ENCODE assay signal across 16 cellular contexts in genomic region chr17:63945851-63946439, GRCh38. TPM values are rescaled to one million over a fixed set of nuclear protein-coding genes. Genes with fewer than 3 reads are reported as not detected.
A peak's percentile ranks its signal among the peaks of the same experiment; 100 is the strongest.
DNase-seq lines count a peak whose midpoint lies in the region; ATAC-seq and TF ChIP-seq lines count a peak whose summit lies in the region.
"Had no signal": no experiment of that assay in that cellular context is flagged by ENCODE, and none has a peak within 500 bp of the region (broad histone marks: within the 10 kb centered on the region; RNA-seq: fewer than 3 reads in every experiment).

No MANE protein-coding gene starts in this region.

- peaks cover 47 to 65% (median 49%) of the 10 kb centered on the region in 3 donors for H3K4me1 ChIP-seq in skeletal muscle tissue (ENCODE audit: control insufficient read depth in 3 of 3, insufficient read depth in 3 of 3, low read length in 3 of 3)
- H3K4me1 ChIP-seq: colonic mucosa had no signal

- H3K4me3 Mint-ChIP-seq in T-helper 2 cell treated with Interferon-gamma antibody and Interleukin-4, amounts not matched to agents 5 μg/mL and 100 μg/mL, for 36 hours, result no peak overlapping the region

- H3K36me3 Mint-ChIP-seq in T-helper 2 cell treated with Interferon-gamma antibody and Interleukin-4, amounts not matched to agents 5 μg/mL and 100 μg/mL, for 36 hours (ENCODE audit: low read depth), result no peaks in the 10 kb centered on the region
- H3K36me3 Mint-ChIP-seq: T-cell had no signal

- intact Hi-C loops in Right ventricle myocardium inferior (cut with DNase I), result loop anchor here (2.0 to 5.0 kb wide), 2 partner anchors 27 to 41 kb away; partner anchors contain the start of gene GH1

- no peak for TF ChIP-seq CTCF in SU-DHL-6 (IDR thresholded peaks at IDR 0.05; ENCODE audit: insufficient read depth, low read length, poor library complexity, severe bottlenecking)

- H3K9me3 ChIP-seq in SU-DHL-6 (ENCODE audit: insufficient read depth, low read length) (no peaks in the 10 kb centered on the region), skeletal muscle tissue (ENCODE audit: control insufficient read depth in 3 of 3, low read length in 3 of 3) (no peaks in the 10 kb centered on the region)
- H3K9me3 ChIP-seq: colonic mucosa, transverse colon had no signal

- H3K9me3 Mint-ChIP-seq in T-helper 2 cell treated with Interferon-gamma antibody and Interleukin-4, amounts not matched to agents 5 μg/mL and 100 μg/mL, for 36 hours, result no peaks in the 10 kb centered on the region
- H3K9me3 Mint-ChIP-seq: T-cell had no signal

- DNase-seq in T-helper 2 cell treated with Interferon-gamma antibody and Interleukin-4, amounts not matched to agents 5 μg/mL and 100 μg/mL, for 36 hours (ENCODE audit: low spot score), result no peak
- DNase-seq in T-helper 2 cell (no peak), Right ventricle myocardium inferior (ENCODE audit: missing footprints) (no peak)
- DNase-seq in stimulated activated naive CD4-positive, alpha-beta T cell (lab: John Stamatoyannopoulos, UW), result no peak
- no peak for DNase-seq in activated CD4-positive, alpha-beta T cell treated with anti-CD3 and anti-CD28 coated beads, Interleukin-2, amount 50 U/mL, for 1 hour
- DNase-seq: NCI-H2081 treated with DMSO at 0.1 percent for 48 hours had no signal

- no peaks in the 10 kb centered on the region for H3K9me2 ChIP-seq in SU-DHL-6 (replicated peaks; ENCODE audit: insufficient read depth, low read length)

- no peaks in the 10 kb centered on the region for H3K27me3 Mint-ChIP-seq in T-helper 2 cell treated with Interferon-gamma antibody and Interleukin-4, amounts not matched to agents 5 μg/mL and 100 μg/mL, for 36 hours (ENCODE audit: low read depth)
- H3K27me3 Mint-ChIP-seq: T-cell had no signal

- peak overlapping the region; percentile 62 for H3K4me2 ChIP-seq in SU-DHL-6 (ENCODE audit: low read depth, low read length, poor library complexity, severe bottlenecking)

- no peaks in the 10 kb centered on the region for H3K79me2 ChIP-seq in SU-DHL-6 (ENCODE audit: insufficient read depth, low read length)

- H3F3A ChIP-seq in SU-DHL-6 (ENCODE audit: insufficient read depth), result peaks cover 3% of the 10 kb centered on the region

- peak; percentile 28 for ATAC-seq in HG02678 (IDR thresholded peaks at IDR 0.05; ENCODE audit: unreplicated experiment)
- no peak for ATAC-seq in Right ventricle myocardium inferior

- H3K27ac ChIP-seq in SU-DHL-6 (ENCODE audit: low read depth, low read length), result peak overlapping the region; percentile 87
- H3K27ac ChIP-seq in skeletal muscle tissue (ENCODE audit: low read depth, low read length), result no peak overlapping the region
- H3K27ac ChIP-seq: 22Rv1, colonic mucosa, transverse colon had no signal

- H3K9ac ChIP-seq in SU-DHL-6 (ENCODE audit: low read length) (peak overlapping the region; percentile 47), skeletal muscle tissue (ENCODE audit: low read depth in 1 of 3, low read length in 3 of 3) (peak overlapping the region in 2 of 3 donors; percentile 10 to 57)

- peak overlapping the region; percentile 36 for H3K27ac Mint-ChIP-seq in T-helper 2 cell treated with Interferon-gamma antibody and Interleukin-4, amounts not matched to agents 5 μg/mL and 100 μg/mL, for 36 hours

- no peaks in the 10 kb centered on the region for H4K20me1 ChIP-seq in SU-DHL-6 (ENCODE audit: low read depth, low read length)

- H3K36me3 ChIP-seq in SU-DHL-6 (ENCODE audit: low read length) (no peaks in the 10 kb centered on the region), skeletal muscle tissue (ENCODE audit: control insufficient read depth in 3 of 3, insufficient read depth in 3 of 3, low read length in 3 of 3) (peaks cover 36 to 60% (median 58%) of the 10 kb centered on the region in 3 donors)
- H3K36me3 ChIP-seq: colonic mucosa, transverse colon had no signal

- H3K4me1 Mint-ChIP-seq in T-helper 2 cell treated with Interferon-gamma antibody and Interleukin-4, amounts not matched to agents 5 μg/mL and 100 μg/mL, for 36 hours (ENCODE audit: low read depth), result peaks cover 9% of the 10 kb centered on the region

- no peak overlapping the region for H3K4me3 ChIP-seq in SU-DHL-6 (ENCODE audit: insufficient read depth, low read length, poor library complexity, severe bottlenecking)
- no peak overlapping the region for H3K4me3 ChIP-seq in skeletal muscle tissue (ENCODE audit: low read length in 3 of 3)
- H3K4me3 ChIP-seq: colonic mucosa, transverse colon had no signal

- no peak overlapping the region for H2AFZ ChIP-seq in SU-DHL-6 (ENCODE audit: low read depth, low read length, severe bottlenecking)

- H3K27me3 ChIP-seq in SU-DHL-6 (ENCODE audit: low read length), result no peaks in the 10 kb centered on the region
- no peaks in the 10 kb centered on the region for H3K27me3 ChIP-seq in skeletal muscle tissue (ENCODE audit: control insufficient read depth in 3 of 3, insufficient read depth in 3 of 3, low read length in 3 of 3)
- H3K27me3 ChIP-seq: colonic mucosa, transverse colon had no signal

RNA-seq across cellular contexts. Expression of gene CD79B, which starts 13.8 kb away (rescaled TPM):
- total RNA-seq in skeletal muscle tissue (2.1 TPM), Right ventricle myocardium inferior (6.9 TPM)

RNA-seq across cellular contexts. Expression of gene SCN4A, which starts 26.8 kb away (rescaled TPM):
- total RNA-seq in skeletal muscle tissue, result 32.9 TPM
- 0.32 TPM for total RNA-seq in Right ventricle myocardium inferior

RNA-seq across cellular contexts. Expression of gene GH1, which starts 27.3 kb away (rescaled TPM):
- not detected for total RNA-seq in skeletal muscle tissue
- total RNA-seq in Right ventricle myocardium inferior, result not detected
- total RNA-seq: activated CD8-positive, alpha-beta memory T cell treated with anti-CD3 and anti-CD28 coated beads for 36 hours; colonic mucosa; mononuclear cell; sciatic nerve; T-cell; transverse colon had no signal

RNA-seq across cellular contexts. Expression of gene CSHL1, which starts 34.9 kb away (rescaled TPM):
- total RNA-seq in skeletal muscle tissue, result not detected
- total RNA-seq in Right ventricle myocardium inferior, result not detected
- total RNA-seq: activated CD8-positive, alpha-beta memory T cell treated with anti-CD3 and anti-CD28 coated beads for 36 hours; colonic mucosa; mononuclear cell; sciatic nerve; T-cell; transverse colon had no signal

RNA-seq across cellular contexts. Expression of gene CSH1, which starts 49.6 kb away (rescaled TPM):
- not detected for total RNA-seq in skeletal muscle tissue
- not detected for total RNA-seq in Right ventricle myocardium inferior
- total RNA-seq: activated CD8-positive, alpha-beta memory T cell treated with anti-CD3 and anti-CD28 coated beads for 36 hours; colonic mucosa; mononuclear cell; sciatic nerve; T-cell; transverse colon had no signal

Comparison
In these comparisons a context has a peak if more than half of its experiments do, and no peak if none do; other contexts are left out.
1. RNA of gene SCN4A, which starts 26.8 kb away (total RNA-seq): 32.9 TPM in skeletal muscle tissue (single experiment); 0.32 TPM in Right ventricle myocardium inferior (single experiment); every median in the first group is over 10 times any median in the second.